In genomic region chr14:54610051-54610977, GRCh38 we compare ENCODE assay signal across 12 cellular contexts. TPM values are rescaled to one million over a fixed set of nuclear protein-coding genes. Genes with fewer than 3 reads are reported as not detected.
DNase-seq lines count a peak whose midpoint lies in the region; ATAC-seq and TF ChIP-seq lines count a peak whose summit lies in the region.
"Had no signal": no experiment of that assay in that cellular context is flagged by ENCODE, and none has a peak within 500 bp of the region (broad histone marks: within the 10 kb centered on the region; RNA-seq: fewer than 3 reads in every experiment).

No MANE protein-coding gene starts in this region.

- ATAC-seq in thoracic aorta (ENCODE audit: insufficient number of reproducible peaks, low FRiP score, low read depth): no peak
- ATAC-seq: activated CD8-positive, alpha-beta memory T cell treated with anti-CD3 and anti-CD28 coated beads, Interleukin-2, amount 10 ng/mL, durations not matched to agents 7 days and 5 days had no signal

- no peaks in the 10 kb centered on the region for H3K9me3 ChIP-seq in thoracic aorta

- H3K36me3 Mint-ChIP-seq in HFFc6 (ENCODE audit: low read depth): peaks cover 34% of the 10 kb centered on the region
- H3K36me3 Mint-ChIP-seq: activated CD8-positive, alpha-beta memory T cell treated with anti-CD3 and anti-CD28 coated beads, Interleukin-2, amount 10 ng/mL, durations not matched to agents 7 days and 5 days; activated naive CD8-positive, alpha-beta T cell had no signal

- DNase-seq in HFFc6 (peak; percentile 62), astrocyte of the hippocampus (ENCODE audit: low read depth, low spot score) (peak; percentile 51), iris pigment epithelial cell (ENCODE audit: low read depth) (peak; percentile 71), thoracic aorta (ENCODE audit: low spot score) (no peak), iPS-NIHi11 (ENCODE audit: low spot score) (no peak), MV-4-11 (lab: John Stamatoyannopoulos, UW) (no peak), NCI-H2227 treated with DMSO at 0.1 percent for 48 hours (lab: John Stamatoyannopoulos, UW) (no peak)
- DNase-seq: activated CD8-positive, alpha-beta memory T cell treated with anti-CD3 and anti-CD28 coated beads, Interleukin-2, amount 10 ng/mL, durations not matched to agents 7 days and 5 days; SHP77; stimulated activated naive CD4-positive, alpha-beta T cell treated with Interleukin-2 at 50 U/mL for 16 hours had no signal

- no peak for TF ChIP-seq CTCF in HFFc6 (IDR thresholded peaks at IDR 0.05)
- no peak for TF ChIP-seq CTCF in thoracic aorta (IDR thresholded peaks at IDR 0.05)

- peak overlapping the region; percentile 78 for H3K4me3 Mint-ChIP-seq in HFFc6
- H3K4me3 Mint-ChIP-seq: activated CD8-positive, alpha-beta memory T cell treated with anti-CD3 and anti-CD28 coated beads, Interleukin-2, amount 10 ng/mL, durations not matched to agents 7 days and 5 days; activated naive CD8-positive, alpha-beta T cell had no signal

- H3K36me3 ChIP-seq in thoracic aorta: no peaks in the 10 kb centered on the region

- H3K27me3 ChIP-seq in thoracic aorta (replicated peaks; ENCODE audit: insufficient read depth): no peaks in the 10 kb centered on the region

- peaks cover 3% of the 10 kb centered on the region for H3K27me3 Mint-ChIP-seq in HFFc6 (ENCODE audit: insufficient read depth)

- peak overlapping the region; percentile 80 for H3K27ac Mint-ChIP-seq in HFFc6
- H3K27ac Mint-ChIP-seq: activated CD8-positive, alpha-beta memory T cell treated with anti-CD3 and anti-CD28 coated beads, Interleukin-2, amount 10 ng/mL, durations not matched to agents 7 days and 5 days; activated naive CD8-positive, alpha-beta T cell had no signal

- peaks cover 19 to 41% of the 10 kb centered on the region in 2 donors for H3K4me1 ChIP-seq in thoracic aorta (ENCODE audit: control insufficient read depth in 1 of 2, low read depth in 2 of 2)

- peak overlapping the region; percentile 56 for H3K4me3 ChIP-seq in thoracic aorta

- H3K9me3 Mint-ChIP-seq in HFFc6: peaks cover 9% of the 10 kb centered on the region

- peak overlapping the region; percentile 51 to 64 for H3K27ac ChIP-seq in thoracic aorta
- H3K27ac ChIP-seq: VCaP had no signal

- peaks cover 89% of the 10 kb centered on the region for H3K4me1 Mint-ChIP-seq in HFFc6 (ENCODE audit: low read depth)
- H3K4me1 Mint-ChIP-seq: activated CD8-positive, alpha-beta memory T cell treated with anti-CD3 and anti-CD28 coated beads, Interleukin-2, amount 10 ng/mL, durations not matched to agents 7 days and 5 days had no signal

RNA-seq across cellular contexts. Expression of gene SAMD4A, which starts 43.4 kb away (rescaled TPM):
- 10 to 100 TPM; 33.8 to 53.7 (median 41.0) TPM for total RNA-seq in HFFc6 (2021; fragmentation: NEBNext Ultra II Directional; extraction: Animal tissue kit (Norgen Biotek cat#: 25700))
- total RNA-seq in thoracic aorta: 100 to 1,000 TPM; 142 to 172 TPM

Comparison
In these comparisons a context has a peak if more than half of its experiments do, and no peak if none do; other contexts are left out.
1. DNase-seq: peak in HFFc6 (single experiment), astrocyte of the hippocampus (single experiment) and iris pigment epithelial cell (single experiment); none in thoracic aorta (single experiment), iPS-NIHi11 (single experiment), MV-4-11 (single experiment) and NCI-H2227 treated with DMSO at 0.1 percent for 48 hours (single experiment).